In the genomic region with DNA sequence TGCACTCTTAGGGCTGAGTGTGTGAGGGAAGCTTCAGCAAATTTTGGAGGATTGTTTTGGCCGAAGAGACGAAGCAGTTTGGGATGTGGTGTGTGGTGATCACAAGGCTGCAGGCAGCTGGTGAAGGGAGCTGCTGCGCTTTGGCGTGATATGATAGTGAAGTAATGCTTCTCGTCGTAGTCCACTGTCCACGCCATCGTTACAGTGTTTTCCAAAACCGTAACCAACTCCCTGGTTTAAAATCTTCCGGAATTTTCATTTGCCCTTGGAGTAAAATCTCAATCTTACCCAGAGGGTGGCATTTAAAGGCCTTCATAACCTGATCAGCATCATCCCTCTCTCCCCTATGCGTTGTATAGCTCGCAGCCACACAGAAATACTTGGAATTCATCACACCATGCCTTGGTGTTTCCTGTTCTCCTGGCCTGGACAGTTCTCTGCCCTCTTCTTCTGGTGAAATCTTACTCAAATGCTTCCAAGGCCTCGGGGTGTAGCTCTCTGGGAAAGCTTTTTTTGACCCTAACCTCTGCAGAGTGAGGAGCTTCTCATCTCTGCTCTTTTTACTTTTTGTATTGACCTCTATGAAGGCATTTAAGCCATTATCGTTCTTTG, we compare ENCODE assay signal across 8 cellular contexts. TPM values are rescaled to one million over a fixed set of nuclear protein-coding genes. Genes with fewer than 3 reads are reported as not detected.
DNase-seq lines count a peak whose midpoint lies in the region; ATAC-seq and TF ChIP-seq lines count a peak whose summit lies in the region.

No MANE protein-coding gene starts in this region.

- H3K36me3 ChIP-seq in SK-N-MC (ENCODE audit: insufficient read depth, low read length) = peaks cover 23% of the 10 kb centered on the region
- H3K36me3 ChIP-seq in mucosa of descending colon (ENCODE audit: low read depth) = no peaks in the 10 kb centered on the region
- H3K36me3 ChIP-seq in vagina = no peaks in the 10 kb centered on the region

- no peak for DNase-seq in activated T-cell treated with anti-CD3 and anti-CD28 coated beads, Interleukin-2, amount 50 U/mL, for 72 hours
- DNase-seq in activated T-cell treated with anti-CD3 and anti-CD28 coated beads, Interleukin-2, amount 50 U/mL, for 1 hour = no peak
- DNase-seq in SK-N-MC (ENCODE audit: low read depth, low spot score) (no peak), epithelial cell of esophagus (ENCODE audit: low read depth) (peak; percentile 39), mucosa of descending colon (peak in 1 of 3 donors; percentile 41), vagina (ENCODE audit: extremely low spot score in 2 of 2) (no peak)

- ATAC-seq in activated T-cell treated with anti-CD3 and anti-CD28 coated beads, Interleukin-2, amount 50 U/mL, for 72 hours (replicated peaks in 1 of 2) = peak; percentile 4 to 8
- peak; percentile 14 for ATAC-seq in HG03025 (IDR thresholded peaks at IDR 0.05; ENCODE audit: low FRiP score, unreplicated experiment)
- ATAC-seq in mucosa of descending colon = peak; percentile 54
- ATAC-seq in GM19467 (IDR thresholded peaks at IDR 0.05; ENCODE audit: unreplicated experiment) = no peak

- intact Hi-C loops in mucosa of descending colon (cut with DNase I, micrococcal nuclease) = no loop called here
- intact Hi-C loops in vagina (cut with DNase I) = loop anchor here (2.0 kb wide), 1 partner anchor 229 kb away; the partner anchor contains the start of gene ZMYM5

- H3K36me3 Mint-ChIP-seq in activated T-cell treated with anti-CD3 and anti-CD28 coated beads, Interleukin-2, amount 50 U/mL, for 72 hours (ENCODE audit: insufficient read depth in 2 of 2) = peaks cover 6 to 10% of the 10 kb centered on the region in 2 donors

- H3K9me3 ChIP-seq in SK-N-MC (ENCODE audit: low read depth, low read length) = no peaks in the 10 kb centered on the region
- no peaks in the 10 kb centered on the region for H3K9me3 ChIP-seq in mucosa of descending colon
- H3K9me3 ChIP-seq in vagina = no peaks in the 10 kb centered on the region

- H3K4me1 ChIP-seq in mucosa of descending colon (ENCODE audit: low read depth) (peaks cover 17% of the 10 kb centered on the region), vagina (peaks cover 33% of the 10 kb centered on the region)

- H3K9ac ChIP-seq in SK-N-MC (ENCODE audit: insufficient read length) = peak overlapping the region; percentile 80

- H3K27me3 Mint-ChIP-seq in activated T-cell treated with anti-CD3 and anti-CD28 coated beads, Interleukin-2, amount 50 U/mL, for 72 hours (ENCODE audit: low read depth) = no peaks in the 10 kb centered on the region

- peak overlapping the region; percentile 94 for H3K4me3 ChIP-seq in SK-N-MC
- H3K4me3 ChIP-seq in epithelial cell of esophagus (ENCODE audit: low read length) = peak overlapping the region; percentile 95
- peak overlapping the region; percentile 92 for H3K4me3 ChIP-seq in mucosa of descending colon
- peak overlapping the region; percentile 57 to 96 for H3K4me3 ChIP-seq in vagina

- no peaks in the 10 kb centered on the region for H3K27me3 ChIP-seq in vagina

- TF ChIP-seq CTCF in epithelial cell of esophagus (IDR thresholded peaks at IDR 0.05; ENCODE audit: insufficient read depth, low read depth, low read length, missing control alignments) (no peak), mucosa of descending colon (IDR thresholded peaks at IDR 0.05) (no peak), vagina (IDR thresholded peaks at IDR 0.05) (no peak)

- H3K27ac Mint-ChIP-seq in activated T-cell treated with anti-CD3 and anti-CD28 coated beads, Interleukin-2, amount 50 U/mL, for 72 hours = peak overlapping the region; percentile 100

- no peaks in the 10 kb centered on the region for H3K9me3 Mint-ChIP-seq in activated T-cell treated with anti-CD3 and anti-CD28 coated beads, Interleukin-2, amount 50 U/mL, for 72 hours

- peaks cover 40% of the 10 kb centered on the region for H3K4me1 Mint-ChIP-seq in activated T-cell treated with anti-CD3 and anti-CD28 coated beads, Interleukin-2, amount 50 U/mL, for 72 hours (ENCODE audit: low read depth)

- no peak for TF ChIP-seq POLR2A in vagina (IDR thresholded peaks at IDR 0.05)

- H3K27ac ChIP-seq in SK-N-MC (no peak overlapping the region), vagina (peak overlapping the region; percentile 95)

- H3K4me3 Mint-ChIP-seq in activated T-cell treated with anti-CD3 and anti-CD28 coated beads, Interleukin-2, amount 50 U/mL, for 72 hours = peak overlapping the region; percentile 96 to 99

RNA-seq across cellular contexts. Expression of gene MPHOSPH8, which starts 0.8 kb away (rescaled TPM):
- 10 to 100 TPM; 58.3 to 59.3 TPM for total RNA-seq in activated T-cell treated with anti-CD3 and anti-CD28 coated beads, Interleukin-2, amount 50 U/mL, for 72 hours
- 10 to 100 TPM; 27.2 to 65.0 (median 33.5) TPM for total RNA-seq in mucosa of descending colon
- 22.8 TPM for total RNA-seq in vagina
